Comparison of ENCODE assay signal across 20 cellular contexts in genomic region chr22:19050117-19050516, GRCh38.
"Had no signal": no experiment of that assay in that cellular context is flagged by ENCODE, and none has a peak within 500 bp of the region (broad histone marks: within the 10 kb centered on the region; RNA-seq: fewer than 3 reads in every experiment).

No MANE protein-coding gene starts in this region.

- H3K27ac Mint-ChIP-seq: activated T-helper 2 cell treated with anti-CD3 and anti-CD28 coated beads, Interferon-gamma antibody, Interleukin-2, Interleukin-4, amounts not matched to agents 10 μg/mL and 5 μg/mL and 100 μg/mL, durations not matched to agents 14 hours and 24 hours and 36 hours; brain; T-helper 17 cell had no signal

- H3K27me3 Mint-ChIP-seq: activated naive CD4-positive, alpha-beta T cell treated with anti-CD3 and anti-CD28 coated beads, Interleukin-2, amount 50 U/mL, for 24 hours; brain; central memory CD8-positive, alpha-beta T cell; T-helper 17 cell had no signal

- H3K4me3 Mint-ChIP-seq: activated naive CD4-positive, alpha-beta T cell treated with anti-CD3 and anti-CD28 coated beads, Interleukin-2, amount 50 U/mL, for 24 hours; brain; central memory CD8-positive, alpha-beta T cell; T-helper 17 cell had no signal

- H3K4me1 Mint-ChIP-seq: brain had no signal

- ATAC-seq: T-helper 17 cell had no signal

- H3K9me3 Mint-ChIP-seq: activated naive CD4-positive, alpha-beta T cell treated with anti-CD3 and anti-CD28 coated beads, Interleukin-2, amount 50 U/mL, for 24 hours; activated T-helper 2 cell treated with anti-CD3 and anti-CD28 coated beads, Interferon-gamma antibody, Interleukin-2, Interleukin-4, amounts not matched to agents 10 μg/mL and 5 μg/mL and 100 μg/mL, durations not matched to agents 14 hours and 24 hours and 36 hours; brain; central memory CD8-positive, alpha-beta T cell had no signal

- DNase-seq: activated CD4-positive, alpha-beta T cell treated with anti-CD3 and anti-CD28 coated beads for 48 hours; activated CD4-positive, alpha-beta T cell treated with anti-CD3 and anti-CD28 coated beads, Interleukin-2, amount 50 U/mL, for 4 hours; activated CD8-positive, alpha-beta memory T cell treated with anti-CD3 and anti-CD28 coated beads, Interleukin-2, amount 50 U/mL, for 4 hours; activated naive CD4-positive, alpha-beta T cell; amygdala; cortex of kidney; Karpas-422; MM.1S; NCI-H1105 treated with DMSO at 0.1 percent for 48 hours; NCI-H1436 treated with DMSO at 0.1 percent for 48 hours; NCI-H187 treated with DMSO at 0.1 percent for 48 hours; NCI-H2081 treated with DMSO at 0.1 percent for 48 hours; NCI-H446; NCI-H524; SIG-M5; T-helper 17 cell had no signal
